9 cellular contexts compared by ENCODE assay signal in the genomic region with DNA sequence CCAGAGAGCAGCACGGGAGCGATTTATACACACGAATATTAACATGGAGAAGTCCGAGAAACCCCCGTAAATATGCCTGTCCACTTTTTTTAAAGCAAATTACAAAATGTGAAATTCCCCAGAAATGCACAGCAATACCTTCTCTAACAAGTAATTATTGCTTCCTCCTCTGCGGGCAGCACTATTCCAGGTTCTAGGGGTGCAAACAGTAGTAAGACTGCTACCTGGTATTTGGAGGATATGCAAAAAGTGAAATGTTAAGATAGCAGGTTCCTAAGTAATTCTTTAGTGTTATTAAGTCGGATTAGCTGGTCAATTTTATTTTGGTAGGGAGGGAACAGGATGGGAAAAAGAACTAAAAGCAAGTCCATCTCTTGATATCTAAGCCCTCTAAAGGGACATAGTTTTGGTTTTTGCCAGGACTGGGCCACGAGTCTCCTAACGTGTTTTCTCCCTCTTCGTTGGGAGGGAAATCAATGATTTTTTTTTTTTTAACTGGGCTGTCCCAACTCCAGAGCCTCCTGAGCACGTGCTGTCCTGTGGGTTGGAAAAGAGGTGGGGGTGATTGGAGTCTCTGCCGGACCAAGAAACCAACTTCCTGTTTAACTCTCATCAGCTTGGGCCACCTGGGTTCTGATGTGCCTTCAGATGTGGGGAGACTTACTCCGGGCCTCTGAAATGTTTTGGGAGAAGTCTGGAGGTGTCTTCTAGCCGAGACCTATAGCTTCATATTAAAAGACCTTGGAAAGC. TPM values are rescaled to one million over a fixed set of nuclear protein-coding genes. Genes with fewer than 3 reads are reported as not detected.
DNase-seq lines count a peak whose midpoint lies in the region; ATAC-seq and TF ChIP-seq lines count a peak whose summit lies in the region.
"Had no signal": no experiment of that assay in that cellular context is flagged by ENCODE, and none has a peak within 500 bp of the region (broad histone marks: within the 10 kb centered on the region; RNA-seq: fewer than 3 reads in every experiment).

No MANE protein-coding gene starts in this region.

- H3K36me3 ChIP-seq in PC-9 (ENCODE audit: low read depth) (peaks cover 26% of the 10 kb centered on the region), gastrocnemius medialis (peaks cover 0 to 10% of the 10 kb centered on the region in 2 donors)

- H3K27ac ChIP-seq in PC-9 (peak overlapping the region; percentile 99), gastrocnemius medialis (peak overlapping the region; percentile 10 to 99 (median 64))
- H3K27ac ChIP-seq: SK-N-MC had no signal

- H3K9me2 ChIP-seq in PC-9 (ENCODE audit: insufficient read depth), result no peaks in the 10 kb centered on the region

- peak overlapping the region; percentile 89 for H3K4me2 ChIP-seq in PC-9

- H3K4me3 ChIP-seq in PC-9 (peak overlapping the region; percentile 99), epithelial cell of proximal tubule (ENCODE audit: low read depth, low read length) (peak overlapping the region; percentile 7), gastrocnemius medialis (peak overlapping the region in 3 of 4 donors; percentile 84 to 90 (median 89))

- CTCF ChIA-PET in PC-9 (lab: Charles Lee), result no interaction called here

- DNase-seq in GM20000 (ENCODE audit: low spot score) (peak; percentile 21), PC-9 (no peak), epithelial cell of proximal tubule (ENCODE audit: low read depth) (no peak), gastrocnemius medialis (no peak), NCI-H2107 treated with DMSO at 0.1 percent for 48 hours (lab: John Stamatoyannopoulos, UW; ENCODE audit: unreplicated experiment) (no peak), COLO829 (ENCODE audit: low spot score) (no peak)

- in situ Hi-C loops in gastrocnemius medialis (cut with MboI; ENCODE audit: low sequenced_read_pairs in 4 of 4), result no loop called here

- H3K27me3 ChIP-seq in PC-9 (ENCODE audit: insufficient read depth, low read depth) (no peaks in the 10 kb centered on the region), gastrocnemius medialis (no peaks in the 10 kb centered on the region)

- peaks cover 56% of the 10 kb centered on the region for H3K79me2 ChIP-seq in PC-9 (ENCODE audit: low read depth)

- ATAC-seq in gastrocnemius medialis (no peak), GM18520 (IDR thresholded peaks at IDR 0.05; ENCODE audit: unreplicated experiment) (no peak), GM21528 (IDR thresholded peaks at IDR 0.05; ENCODE audit: low FRiP score, unreplicated experiment) (no peak)

- intact Hi-C loops in PC-9 (cut with micrococcal nuclease; ENCODE audit: unreplicated experiment), result loop anchor here (2.0 kb wide), 1 partner anchor 17 kb away; no protein-coding TSS in a partner anchor
- intact Hi-C loops in gastrocnemius medialis (cut with DNase I; ENCODE audit: low total_unique reads), result loop anchor here (2.0 to 5.0 kb wide), 3 partner anchors 177 to 800 kb away; partner anchors contain the start of gene NF2

- H4K20me1 ChIP-seq in PC-9 (ENCODE audit: insufficient read depth), result peaks cover 15% of the 10 kb centered on the region

- no peak for TF ChIP-seq POLR2A in gastrocnemius medialis (IDR thresholded peaks at IDR 0.05)

- no TSS peak for BruUV-seq in PC-9 (replicated peaks; lab: Mats Ljungman, UMichigan)

- TF ChIP-seq CTCF in GM20000 (IDR thresholded peaks at IDR 0.05; ENCODE audit: extremely low read depth, missing control alignments) (no peak), PC-9 (conservative IDR thresholded peaks at IDR 0.05) (no peak), epithelial cell of proximal tubule (conservative IDR thresholded peaks at IDR 0.05; ENCODE audit: low read depth, low read length) (no peak), gastrocnemius medialis (IDR thresholded peaks at IDR 0.05 in 4 of 5, conservative IDR thresholded peaks at IDR 0.05 in 1 of 5) (no peak)

- POLR2A ChIA-PET in PC-9 (lab: Charles Lee; ENCODE audit: unreplicated experiment), result interaction anchor here (0.6 kb wide), 1 partner anchor 995 kb away, joined by 7 read pairs; no protein-coding TSS in a partner anchor

- H2AFZ ChIP-seq in PC-9, result no peak overlapping the region

- H3K9me3 ChIP-seq in PC-9 (ENCODE audit: insufficient read depth, low read depth) (no peaks in the 10 kb centered on the region), gastrocnemius medialis (no peaks in the 10 kb centered on the region)

- H3K4me1 ChIP-seq in PC-9 (replicated peaks; ENCODE audit: insufficient read depth) (peaks cover 35% of the 10 kb centered on the region), gastrocnemius medialis (peaks cover 25 to 34% of the 10 kb centered on the region in 2 donors)

- peaks cover 37% of the 10 kb centered on the region for H3F3A ChIP-seq in PC-9 (ENCODE audit: insufficient read depth, low read depth)

RNA-seq across cellular contexts. Expression of gene XBP1, which starts 1.7 kb away (rescaled TPM):
- 35.2 and 47.7 TPM in 2 replicates for total RNA-seq in PC-9 (2021)
- 147 and 153 TPM in 2 replicates for total RNA-seq in epithelial cell of proximal tubule
- total RNA-seq in gastrocnemius medialis, result 100 to 1,000 TPM in 3 of 4 donors, 10 to 100 TPM in 1; 66.0 to 403 (median 115) TPM

RNA-seq across cellular contexts. Expression of gene CCDC117, which starts 29.5 kb away (rescaled TPM):
- total RNA-seq in PC-9 (2021), result 11.4 and 12.3 TPM in 2 replicates
- 17.1 and 20.9 TPM in 2 replicates for total RNA-seq in epithelial cell of proximal tubule
- 10 to 100 TPM; 23.2 to 40.1 (median 30.5) TPM for total RNA-seq in gastrocnemius medialis

Comparison
In these comparisons a context has a peak if more than half of its experiments do, and no peak if none do; other contexts are left out.
1. H3K4me3 ChIP-seq: peak in every context shown above with its lines; median percentile 99 in PC-9; 89 in gastrocnemius medialis; 7 in epithelial cell of proximal tubule.